Comparison of ENCODE assay signal across 8 cellular contexts in genomic region chr17:76262732-76263344, GRCh38. TPM values are rescaled to one million over a fixed set of nuclear protein-coding genes. Genes with fewer than 3 reads are reported as not detected.
DNase-seq lines count a peak whose midpoint lies in the region; ATAC-seq and TF ChIP-seq lines count a peak whose summit lies in the region.

No MANE protein-coding gene starts in this region.

- H3K4me3 ChIP-seq in DOHH2 (ENCODE audit: low read length) (peak overlapping the region; percentile 68), LNCaP clone FGC (ENCODE audit: low read depth, low read length) (peak overlapping the region; percentile 13; the same call in 1 of the 2 replicates)

- H4K20me1 ChIP-seq in DOHH2 (ENCODE audit: control insufficient read depth, insufficient read depth, low read depth, low read length), result no peaks in the 10 kb centered on the region

- H3K9me3 ChIP-seq in DOHH2 (ENCODE audit: control insufficient read depth, insufficient read depth, low read length), result no peaks in the 10 kb centered on the region

- peaks cover 3% of the 10 kb centered on the region; the same call in 1 of the 2 replicates for H3K36me3 Mint-ChIP-seq in WTC11

- H3K4me3 Mint-ChIP-seq in WTC11, result no peak overlapping the region

- ATAC-seq in WTC11 (no peak), GM19035 (IDR thresholded peaks at IDR 0.05; ENCODE audit: unreplicated experiment) (no peak), HG02884 (IDR thresholded peaks at IDR 0.05; ENCODE audit: unreplicated experiment) (no peak)

- no peaks in the 10 kb centered on the region for H3K9me2 ChIP-seq in DOHH2 (replicated peaks; ENCODE audit: control insufficient read depth, low read length)

- peaks cover 20% of the 10 kb centered on the region for H3K36me3 ChIP-seq in DOHH2 (ENCODE audit: control insufficient read depth, low read length)

- CTCF ChIA-PET in WTC11 (lab: Charles Lee), result interaction anchor here (0.8 to 8.0 kb wide), 7 partner anchors 11 to 386 kb away, joined by 3 to 70 read pairs (median 3); no protein-coding TSS in a partner anchor

- no peaks in the 10 kb centered on the region for H3K27me3 Mint-ChIP-seq in WTC11 (ENCODE audit: low read depth)

- peak overlapping the region; percentile 36 for H3K27ac Mint-ChIP-seq in WTC11

- H3K4me1 ChIP-seq in DOHH2 (ENCODE audit: control insufficient read depth, low read length), result peaks cover 79% of the 10 kb centered on the region

- peaks cover 29% of the 10 kb centered on the region for H3K4me1 Mint-ChIP-seq in WTC11

- no peak for TF ChIP-seq CTCF in DOHH2 (IDR thresholded peaks at IDR 0.05; ENCODE audit: low read depth, low read length, poor library complexity, severe bottlenecking)
- TF ChIP-seq CTCF in LNCaP clone FGC (IDR thresholded peaks at IDR 0.05; ENCODE audit: control insufficient read depth, extremely low read depth, insufficient read depth), result no peak
- TF ChIP-seq CTCF in WTC11 (IDR thresholded peaks at IDR 0.05), result no peak

- POLR2A ChIA-PET in WTC11 (lab: Charles Lee), result interaction anchor here (0.7 kb wide), 1 partner anchor 60 kb away, joined by 3 read pairs; no protein-coding TSS in a partner anchor

- DNase-seq in LNCaP clone FGC (ENCODE audit: low read depth) (peak; percentile 84), WTC11 (ENCODE audit: low spot score) (no peak), medulla oblongata (ENCODE audit: extremely low spot score) (peak; percentile 42), HK-2 (ENCODE audit: unreplicated experiment) (no peak), OCI-M2 (lab: John Stamatoyannopoulos, UW; ENCODE audit: unreplicated experiment) (no peak)

- H3K27ac ChIP-seq in DOHH2 (ENCODE audit: low read depth, low read length), result peak overlapping the region; percentile 77

- H3K79me2 ChIP-seq in DOHH2 (ENCODE audit: control insufficient read depth, low read length), result peaks cover 23% of the 10 kb centered on the region

- H3K27me3 ChIP-seq in DOHH2 (ENCODE audit: control insufficient read depth, low read length), result no peaks in the 10 kb centered on the region

- H3K9me3 Mint-ChIP-seq in WTC11, result no peaks in the 10 kb centered on the region

- H3K4me2 ChIP-seq in DOHH2 (ENCODE audit: low read length), result peak overlapping the region; percentile 73

- peaks cover 27% of the 10 kb centered on the region for H3F3A ChIP-seq in DOHH2 (ENCODE audit: control insufficient read depth, insufficient read depth)

TF ChIP-seq in WTC11, 78 proteins besides CTCF, POLR2A, EP300 and RAD21:
- no peak for TF ChIP-seq ZNF416 (CRISPR knock-in tag; IDR thresholded peaks at IDR 0.05)
- no peak for TF ChIP-seq E2F1 (CRISPR knock-in tag; IDR thresholded peaks at IDR 0.05)
- TF ChIP-seq ZBTB43 (CRISPR knock-in tag; IDR thresholded peaks at IDR 0.05), result no peak

RNA-seq across cellular contexts. Expression of gene UBALD2, which starts 2.3 kb away (rescaled TPM):
- total RNA-seq in WTC11 (2021), result 24.4 to 30.3 TPM (median 28.2 TPM) in 3 replicates

RNA-seq across cellular contexts. Expression of gene RNF157, which starts 22.5 kb away (rescaled TPM):
- 11.2 to 15.1 TPM (median 13.7 TPM) in 3 replicates for total RNA-seq in WTC11 (2021)

RNA-seq across cellular contexts. Expression of gene QRICH2, which starts 45.2 kb away (rescaled TPM):
- 1.5 to 3.2 TPM (median 2.7 TPM) in 3 replicates for total RNA-seq in WTC11 (2021)

Comparison
In these comparisons a context has a peak if more than half of its experiments do, and no peak if none do; other contexts are left out.
1. DNase-seq: peak in LNCaP clone FGC (single experiment) and medulla oblongata (single experiment); none in WTC11 (single experiment), HK-2 (single experiment) and OCI-M2 (single experiment).